ENCODE assay signal across 13 cellular contexts in the genomic region with DNA sequence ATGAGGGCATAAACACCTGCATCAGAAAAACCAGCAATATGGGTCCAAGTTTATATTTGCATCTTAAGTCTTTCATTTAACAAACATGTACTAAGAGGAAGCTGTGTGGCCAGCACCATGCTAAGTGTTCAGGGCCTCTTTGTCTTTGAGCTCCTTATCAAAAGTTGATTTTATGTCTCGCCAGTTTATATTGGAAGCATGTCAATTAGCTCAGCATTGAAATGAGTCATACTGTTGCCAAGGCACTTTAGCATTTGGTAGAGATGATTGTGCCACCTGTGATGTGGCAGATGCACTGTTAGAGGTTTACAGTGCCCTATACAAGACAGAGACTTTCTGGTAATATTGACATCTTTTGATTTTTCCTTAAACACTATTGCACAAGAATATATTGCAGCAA.
DNase-seq lines count a peak whose midpoint lies in the region; ATAC-seq and TF ChIP-seq lines count a peak whose summit lies in the region.
"Had no signal": no experiment of that assay in that cellular context is flagged by ENCODE, and none has a peak within 500 bp of the region (broad histone marks: within the 10 kb centered on the region; RNA-seq: fewer than 3 reads in every experiment).

No MANE protein-coding gene starts in this region.

- H4K20me1 ChIP-seq in PC-3 (ENCODE audit: low read length) (no peaks in the 10 kb centered on the region), fibroblast of lung (ENCODE audit: control insufficient read depth, extremely low read depth, insufficient read depth, low read length) (no peaks in the 10 kb centered on the region)

- H3K4me3 ChIP-seq in PC-3 (ENCODE audit: low read length) (no peak overlapping the region), fibroblast of lung (replicated peaks in 1 of 4; ENCODE audit: control extremely low read depth in 1 of 4, insufficient read depth in 1 of 4, low read depth in 3 of 4, low read length in 4 of 4) (no peak overlapping the region), stomach (no peak overlapping the region)
- H3K4me3 ChIP-seq: A549 had no signal

- H2AFZ ChIP-seq in PC-3 (ENCODE audit: low read length) (no peak overlapping the region), fibroblast of lung (ENCODE audit: low read length) (no peak overlapping the region)

- WGBS in stomach, 5 donors = 31 to 50% (median 39%) methylated on average over 1 of the region's 1 CpG

- POLR2A ChIA-PET in PC-3 (lab: Charles Lee; ENCODE audit: unreplicated experiment) = interaction anchor here (0.6 kb wide), 1 partner anchor 36 kb away, joined by 3 read pairs; no protein-coding TSS in a partner anchor

- no peak for TF ChIP-seq EP300 in stomach (IDR thresholded peaks at IDR 0.05)

- no peak overlapping the region for H3K4me2 ChIP-seq in PC-3 (ENCODE audit: low read length)
- no peak overlapping the region for H3K4me2 ChIP-seq in fibroblast of lung (ENCODE audit: extremely low read depth, insufficient read depth, low read length)
- H3K4me2 ChIP-seq: A549 had no signal

- H3K36me3 ChIP-seq in PC-3 (ENCODE audit: low read depth, low read length) (peaks cover 5% of the 10 kb centered on the region; the same call in 1 of the 2 replicates), fibroblast of lung (ENCODE audit: control insufficient read depth, insufficient read depth, low read length) (no peaks in the 10 kb centered on the region), stomach (no peaks in the 10 kb centered on the region)

- TF ChIP-seq POLR2A in stomach (IDR thresholded peaks at IDR 0.05) = no peak

- DNase-seq in NCI-H2171 treated with DMSO at 0.1 percent for 48 hours (lab: John Stamatoyannopoulos, UW) = peak; percentile 52
- DNase-seq in NCI-H2171 (lab: John Stamatoyannopoulos, UW) = no peak
- peak; percentile 94 for DNase-seq in PC-3
- DNase-seq in fibroblast of lung (ENCODE audit: low read depth in 2 of 2) = peak; percentile 51 to 69
- DNase-seq in stomach = peak; percentile 61
- DNase-seq: activated naive CD8-positive, alpha-beta T cell treated with anti-CD3 and anti-CD28 coated beads, Interleukin-2, amount 10 ng/mL, durations not matched to agents 7 days and 5 days; islet precursor cell; Kasumi-1; NCI-H526 had no signal

- intact Hi-C loops in PC-3 (cut with micrococcal nuclease) (no loop called here), stomach (cut with DNase I; ENCODE audit: low total_unique reads) (no loop called here)

- ATAC-seq in PC-3 = peak; percentile 82
- ATAC-seq in GM18858 (IDR thresholded peaks at IDR 0.05; ENCODE audit: unreplicated experiment) = no peak
- no peak for ATAC-seq in GM21723 (IDR thresholded peaks at IDR 0.05; ENCODE audit: unreplicated experiment)
- no peak for ATAC-seq in HG03039 (IDR thresholded peaks at IDR 0.05; ENCODE audit: unreplicated experiment)
- ATAC-seq: A549 had no signal

- H3K79me2 ChIP-seq in PC-3 (ENCODE audit: low read length) = peaks cover 35% of the 10 kb centered on the region
- peaks cover 3% of the 10 kb centered on the region for H3K79me2 ChIP-seq in fibroblast of lung (ENCODE audit: control insufficient read depth, insufficient read depth, low read length)

- H3K27ac ChIP-seq in PC-3 (ENCODE audit: low read length) (no peak overlapping the region), fibroblast of lung (ENCODE audit: insufficient read depth, low read length) (no peak overlapping the region), stomach (no peak overlapping the region)
- H3K27ac ChIP-seq: A549 had no signal

- TF ChIP-seq CTCF in PC-3 (conservative IDR thresholded peaks at IDR 0.05; ENCODE audit: low read depth, low read length) = no peak
- TF ChIP-seq CTCF in fibroblast of lung (conservative IDR thresholded peaks at IDR 0.05 in 1 of 2, IDR thresholded peaks at IDR 0.05 in 1 of 2; ENCODE audit: low read depth in 1 of 2, low read length in 2 of 2) = no peak
- no peak for TF ChIP-seq CTCF in stomach (IDR thresholded peaks at IDR 0.05)

- no peaks in the 10 kb centered on the region for H3F3A ChIP-seq in PC-3 (ENCODE audit: low read length, unreplicated experiment)

- CTCF ChIA-PET in PC-3 (lab: Charles Lee) = interaction anchor here (0.6 to 1.6 kb wide), 4 partner anchors 35 to 147 kb away, joined by 3 to 4 read pairs (median 3); no protein-coding TSS in a partner anchor

- H3K9ac ChIP-seq in PC-3 (ENCODE audit: low read length) (no peak overlapping the region), fibroblast of lung (ENCODE audit: insufficient read depth, low read length) (no peak overlapping the region)

- peaks cover 41% of the 10 kb centered on the region for H3K4me1 ChIP-seq in PC-3 (ENCODE audit: insufficient read depth, low read length)
- H3K4me1 ChIP-seq in fibroblast of lung (ENCODE audit: control insufficient read depth, extremely low read depth, insufficient read depth, low read length) = peaks cover 2% of the 10 kb centered on the region
- H3K4me1 ChIP-seq in stomach = peaks cover 4 to 45% (median 26%) of the 10 kb centered on the region in 4 donors

- H3K9me3 ChIP-seq in PC-3 (ENCODE audit: low read length) = no peaks in the 10 kb centered on the region
- no peaks in the 10 kb centered on the region for H3K9me3 ChIP-seq in fibroblast of lung (ENCODE audit: control insufficient read depth, insufficient read depth, low read depth, low read length)
- no peaks in the 10 kb centered on the region for H3K9me3 ChIP-seq in stomach
- H3K9me3 ChIP-seq: A549 had no signal

- BruUV-seq in PC-3 (replicated peaks; lab: Mats Ljungman, UMichigan) = no TSS peak

- no peaks in the 10 kb centered on the region for H3K27me3 ChIP-seq in PC-3 (ENCODE audit: low read length)
- H3K27me3 ChIP-seq in fibroblast of lung (ENCODE audit: control insufficient read depth, insufficient read depth, low read length) = no peaks in the 10 kb centered on the region
- H3K27me3 ChIP-seq in stomach = no peaks in the 10 kb centered on the region

- H3K9me2 ChIP-seq in PC-3 (replicated peaks; ENCODE audit: low read length) = no peaks in the 10 kb centered on the region
